ENCODE assay signal across 8 cellular contexts in genomic region chr3:112560330-112560729, GRCh38. TPM values are rescaled to one million over a fixed set of nuclear protein-coding genes. Genes with fewer than 3 reads are reported as not detected.
DNase-seq lines count a peak whose midpoint lies in the region; ATAC-seq and TF ChIP-seq lines count a peak whose summit lies in the region.

No MANE protein-coding gene starts in this region.

- no peaks in the 10 kb centered on the region for H3K9me3 Mint-ChIP-seq in activated T-cell treated with anti-CD3 and anti-CD28 coated beads, Interleukin-2, amount 50 U/mL, for 24 hours
- H3K9me3 Mint-ChIP-seq in activated naive CD8-positive, alpha-beta T cell treated with anti-CD3 and anti-CD28 coated beads, Interleukin-2, amount 50 U/mL, for 24 hours: no peaks in the 10 kb centered on the region

- peak overlapping the region; percentile 99 for H3K27ac Mint-ChIP-seq in activated T-cell treated with anti-CD3 and anti-CD28 coated beads, Interleukin-2, amount 50 U/mL, for 24 hours
- peak overlapping the region; percentile 97 for H3K27ac Mint-ChIP-seq in activated naive CD8-positive, alpha-beta T cell treated with anti-CD3 and anti-CD28 coated beads, Interleukin-2, amount 50 U/mL, for 24 hours

- H3K36me3 ChIP-seq in kidney epithelial cell (ENCODE audit: control insufficient read depth, insufficient read depth, low read length): no peaks in the 10 kb centered on the region
- peaks cover 0 to 6% (median 4%) of the 10 kb centered on the region in 3 donors for H3K36me3 ChIP-seq in tibial artery

- peak overlapping the region; percentile 96 for H3K4me3 Mint-ChIP-seq in activated T-cell treated with anti-CD3 and anti-CD28 coated beads, Interleukin-2, amount 50 U/mL, for 24 hours
- peak overlapping the region; percentile 98 for H3K4me3 Mint-ChIP-seq in activated naive CD8-positive, alpha-beta T cell treated with anti-CD3 and anti-CD28 coated beads, Interleukin-2, amount 50 U/mL, for 24 hours

- H3K4me3 ChIP-seq in kidney epithelial cell (ENCODE audit: low read depth, low read length): peak overlapping the region; percentile 86
- peak overlapping the region; percentile 70 to 89 for H3K4me3 ChIP-seq in tibial artery

- H3K36me3 Mint-ChIP-seq in activated T-cell treated with anti-CD3 and anti-CD28 coated beads, Interleukin-2, amount 50 U/mL, for 24 hours (ENCODE audit: low read depth): peaks cover 73% of the 10 kb centered on the region
- peaks cover 15% of the 10 kb centered on the region for H3K36me3 Mint-ChIP-seq in activated naive CD8-positive, alpha-beta T cell treated with anti-CD3 and anti-CD28 coated beads, Interleukin-2, amount 50 U/mL, for 24 hours (ENCODE audit: low read depth)

- peak overlapping the region; percentile 90 to 93 for H3K27ac ChIP-seq in tibial artery

- intact Hi-C loops in tibial artery (cut with DNase I; ENCODE audit: low total_unique reads): no loop called here

- DNase-seq in activated T-cell treated with anti-CD3 and anti-CD28 coated beads, Interleukin-2, amount 50 U/mL, for 24 hours: no peak
- DNase-seq in activated T-cell treated with anti-CD3 and anti-CD28 coated beads for 4 hours (no peak), kidney epithelial cell (ENCODE audit: low read depth) (no peak), tibial artery (no peak), NCI-H146 treated with DMSO at 0.1 percent for 48 hours (lab: John Stamatoyannopoulos, UW; ENCODE audit: unreplicated experiment) (no peak)
- DNase-seq in activated naive CD8-positive, alpha-beta T cell treated with anti-CD3 and anti-CD28 coated beads, Interleukin-2, amount 50 U/mL, for 24 hours: no peak

- no peak for TF ChIP-seq CTCF in kidney epithelial cell (IDR thresholded peaks at IDR 0.05; ENCODE audit: insufficient read depth, low read length, poor library complexity, severe bottlenecking)
- no peak for TF ChIP-seq CTCF in tibial artery (IDR thresholded peaks at IDR 0.05)

- no peaks in the 10 kb centered on the region for H3K27me3 ChIP-seq in kidney epithelial cell (ENCODE audit: control insufficient read depth, insufficient read depth, low read length)
- no peaks in the 10 kb centered on the region for H3K27me3 ChIP-seq in tibial artery

- ATAC-seq in activated naive CD8-positive, alpha-beta T cell treated with anti-CD3 and anti-CD28 coated beads, Interleukin-2, amount 50 U/mL, for 24 hours: no peak
- ATAC-seq in GM19328 (IDR thresholded peaks at IDR 0.05; ENCODE audit: unreplicated experiment): no peak
- no peak for ATAC-seq in GM18867 (IDR thresholded peaks at IDR 0.05; ENCODE audit: unreplicated experiment)

- H3K27me3 Mint-ChIP-seq in activated T-cell treated with anti-CD3 and anti-CD28 coated beads, Interleukin-2, amount 50 U/mL, for 24 hours: no peaks in the 10 kb centered on the region
- H3K27me3 Mint-ChIP-seq in activated naive CD8-positive, alpha-beta T cell treated with anti-CD3 and anti-CD28 coated beads, Interleukin-2, amount 50 U/mL, for 24 hours: no peaks in the 10 kb centered on the region

- H3K4me1 ChIP-seq in tibial artery: peaks cover 0 to 56% (median 19%) of the 10 kb centered on the region in 4 donors

- H3K4me1 Mint-ChIP-seq in activated T-cell treated with anti-CD3 and anti-CD28 coated beads, Interleukin-2, amount 50 U/mL, for 24 hours (ENCODE audit: low read depth): peaks cover 42% of the 10 kb centered on the region
- H3K4me1 Mint-ChIP-seq in activated naive CD8-positive, alpha-beta T cell treated with anti-CD3 and anti-CD28 coated beads, Interleukin-2, amount 50 U/mL, for 24 hours: peaks cover 56% of the 10 kb centered on the region

- H3K9me3 ChIP-seq in tibial artery: no peaks in the 10 kb centered on the region

RNA-seq across cellular contexts. Expression of gene ATG3, which starts 1.4 kb away (rescaled TPM):
- total RNA-seq in kidney epithelial cell: 49.7 and 50.9 TPM in 2 replicates

RNA-seq across cellular contexts. Expression of gene SLC35A5, which starts 1.5 kb away (rescaled TPM):
- total RNA-seq in kidney epithelial cell: 30.5 and 36.2 TPM in 2 replicates
